ENCODE assay signal across 26 cellular contexts in the genomic region with DNA sequence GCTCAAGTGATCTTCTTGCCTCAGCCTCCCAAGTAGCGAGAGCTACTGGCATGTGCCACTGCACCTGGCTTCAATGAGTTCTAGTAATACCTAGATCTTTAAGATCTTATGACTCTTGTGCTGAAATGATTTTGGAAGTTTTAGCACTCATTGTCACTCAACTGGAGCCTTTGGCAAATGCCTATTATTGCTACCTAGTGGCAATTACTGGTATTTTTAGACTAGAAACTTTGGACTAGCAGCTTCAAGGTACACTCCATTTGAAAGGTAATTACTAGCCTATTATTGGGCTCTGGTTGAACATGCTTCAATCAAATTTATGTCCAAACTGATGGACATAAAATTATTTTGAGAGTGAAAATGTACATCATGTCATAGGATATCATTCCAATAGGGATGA.
DNase-seq lines count a peak whose midpoint lies in the region; ATAC-seq, FAIRE-seq and TF ChIP-seq lines count a peak whose summit lies in the region.
"Had no signal": no experiment of that assay in that cellular context is flagged by ENCODE, and none has a peak within 500 bp of the region (broad histone marks: within the 10 kb centered on the region; RNA-seq: fewer than 3 reads in every experiment).

No MANE protein-coding gene starts in this region.

- H3K27ac ChIP-seq in liver (ENCODE audit: low read depth in 1 of 2, low read length in 2 of 2) (no peak overlapping the region), HepG2 (ENCODE audit: extremely low read length, insufficient read depth, low read length) (no peak overlapping the region)
- H3K27ac ChIP-seq: BLaER1 treated with 17β-estradiol and CSF1 and Interleukin-3, amounts not matched to agents 10 nM and 100 nM; PC-9; SJSA1 had no signal

- DNase-seq in HepG2 (ENCODE audit: low spot score) (no peak), left lobe of liver (ENCODE audit: low spot score) (no peak), NCI-H1694 (lab: John Stamatoyannopoulos, UW) (no peak)
- DNase-seq in activated CD8-positive, alpha-beta memory T cell treated with anti-CD3 and anti-CD28 coated beads, Interleukin-2, amount 50 U/mL, for 48 hours = no peak
- DNase-seq in activated naive CD4-positive, alpha-beta T cell treated with anti-CD3 and anti-CD28 coated beads, Interleukin-2, amount 50 U/mL, for 16 hours = no peak
- DNase-seq: AML-193; CD4-positive, alpha-beta memory T cell; COR-L47; EL; GDM1; Karpas-422; MG63; NCI-H1105 treated with DMSO at 0.1 percent for 48 hours; NCI-H2029 treated with DMSO at 0.1 percent for 48 hours; NCI-H446 treated with DMSO at 0.1 percent for 48 hours; NCI-H526; NK-92 treated with Interleukin-12 subunit alpha and Interleukin-12 subunit beta, amount 100 ng/mL, for 24 hours; PC-9 had no signal

- no peak for TF ChIP-seq EP300 in HepG2 (IDR thresholded peaks at IDR 0.05; ENCODE audit: low read depth in 2 of 2, low read length in 2 of 2)
- TF ChIP-seq EP300 in HepG2 (CRISPR knock-in tag; IDR thresholded peaks at IDR 0.05; ENCODE audit: borderline replicate concordance) = no peak

- WGBS in liver = 89% methylated on average over 1 of the region's 1 CpG
- 11% methylated on average over 1 of the region's 1 CpG for WGBS in HepG2 (ENCODE audit: low lambda C conversion rate)

- H3K27me3 ChIP-seq in liver (ENCODE audit: control insufficient read depth in 4 of 4, insufficient read depth in 4 of 4, low read length in 3 of 4) (peaks cover 0 to 2% (median 0%) of the 10 kb centered on the region in 4 donors), HepG2 (ENCODE audit: control insufficient read depth in 1 of 2, insufficient read depth in 2 of 2, low read length in 2 of 2) (no peaks in the 10 kb centered on the region), Loucy (ENCODE audit: insufficient read depth, low read length, poor library complexity, severe bottlenecking) (no peaks in the 10 kb centered on the region)
- H3K27me3 ChIP-seq: BLaER1 treated with 17β-estradiol and CSF1 and Interleukin-3, amounts not matched to agents 10 nM and 100 nM had no signal

- CTCF ChIA-PET in HepG2 (lab: Yijun Ruan, JAX; ENCODE audit: low intra/inter-chr PET ratio, low total read pairs) = no interaction called here

- no peak for TF ChIP-seq POLR2A in HepG2 (IDR thresholded peaks at IDR 0.05; ENCODE audit: insufficient read depth in 1 of 2, low read depth in 2 of 2, low read length in 2 of 2)

- H3K36me3 ChIP-seq in liver (ENCODE audit: control insufficient read depth in 4 of 4, insufficient read depth in 3 of 4, low read depth in 1 of 4, low read length in 3 of 4) = no peaks in the 10 kb centered on the region
- no peaks in the 10 kb centered on the region for H3K36me3 ChIP-seq in HepG2 (replicated peaks in 1 of 2; ENCODE audit: control insufficient read depth in 1 of 2, insufficient read depth in 2 of 2, low read length in 2 of 2)
- H3K36me3 ChIP-seq in Loucy (ENCODE audit: insufficient read depth, low read length) = no peaks in the 10 kb centered on the region
- H3K36me3 ChIP-seq: BLaER1 treated with 17β-estradiol and CSF1 and Interleukin-3, amounts not matched to agents 10 nM and 100 nM; MG63; SJSA1 had no signal

- intact Hi-C loops in HepG2 (cut with micrococcal nuclease; ENCODE audit: unreplicated experiment) = no loop called here

- H2AFZ ChIP-seq in HepG2 (ENCODE audit: low read length) = no peak overlapping the region
- H2AFZ ChIP-seq in Loucy (ENCODE audit: low read length) = no peak overlapping the region
- H2AFZ ChIP-seq: PC-9 had no signal

- BruUV-seq in HepG2 (replicated peaks; lab: Mats Ljungman, UMichigan) = no TSS peak

- H3F3A ChIP-seq in Loucy (ENCODE audit: low read depth) = no peaks in the 10 kb centered on the region

- no peak for ATAC-seq in HepG2
- peak; percentile 53 for ATAC-seq in left lobe of liver
- ATAC-seq: Right ventricle myocardium inferior had no signal

- no peak for FAIRE-seq in HepG2 (lab: Jason Lieb, UNC)
- FAIRE-seq: A204.1, GM12891, H1 had no signal

- TF ChIP-seq RAD21 in liver (IDR thresholded peaks at IDR 0.05) = peak; percentile 24 to 26
- TF ChIP-seq RAD21 in HepG2 (CRISPR knock-in tag; IDR thresholded peaks at IDR 0.05) = no peak

- H3K79me2 ChIP-seq in HepG2 (ENCODE audit: insufficient read depth, low read length) (no peaks in the 10 kb centered on the region), Loucy (ENCODE audit: insufficient read depth, low read length) (no peaks in the 10 kb centered on the region)

- POLR2A ChIA-PET in HepG2 (lab: Yijun Ruan, JAX) = no interaction called here

- in situ Hi-C loops in HepG2 (cut with HindIII; ENCODE audit: extremely low pct_ligation_motif_present, low pct_unique_long_range_greater_than_20kb) = loop anchor here (25.0 kb wide), 1 partner anchor 289 kb away; no protein-coding TSS in a partner anchor

- H3K4me2 ChIP-seq in HepG2 (ENCODE audit: low read depth, low read length) (no peak overlapping the region), Loucy (ENCODE audit: low read depth, low read length, poor library complexity, severe bottlenecking) (no peak overlapping the region)
- H3K4me2 ChIP-seq: BLaER1 treated with 17β-estradiol and CSF1 and Interleukin-3, amounts not matched to agents 10 nM and 100 nM; PC-9 had no signal

- no peak for TF ChIP-seq CTCF in liver (IDR thresholded peaks at IDR 0.05; ENCODE audit: low read depth, low read length, missing input control)
- TF ChIP-seq CTCF in HepG2 (CRISPR knock-in tag; IDR thresholded peaks at IDR 0.05) = no peak
- peak; percentile 50 for TF ChIP-seq CTCF in Loucy (conservative IDR thresholded peaks at IDR 0.05; ENCODE audit: low read length)

- H3K9me2 ChIP-seq in Loucy (replicated peaks; ENCODE audit: low read depth, low read length) = no peaks in the 10 kb centered on the region

- no peaks in the 10 kb centered on the region for H4K20me1 ChIP-seq in HepG2 (ENCODE audit: insufficient read depth, low read length)
- no peaks in the 10 kb centered on the region for H4K20me1 ChIP-seq in Loucy (ENCODE audit: insufficient read depth, low read length, poor library complexity, severe bottlenecking)
- H4K20me1 ChIP-seq: BLaER1 treated with 17β-estradiol and CSF1 and Interleukin-3, amounts not matched to agents 10 nM and 100 nM had no signal

- H3K4me1 ChIP-seq in liver (ENCODE audit: control insufficient read depth in 4 of 4, insufficient read depth in 4 of 4, low read length in 3 of 4) (no peaks in the 10 kb centered on the region), HepG2 (ENCODE audit: insufficient read depth, low read length) (no peaks in the 10 kb centered on the region), Loucy (ENCODE audit: insufficient read depth, low read length, poor library complexity, severe bottlenecking) (no peaks in the 10 kb centered on the region)
- H3K4me1 ChIP-seq: BLaER1 treated with 17β-estradiol and CSF1 and Interleukin-3, amounts not matched to agents 10 nM and 100 nM; SJSA1 had no signal

- H3K9ac ChIP-seq in liver (ENCODE audit: low read depth in 1 of 2, low read length in 2 of 2) (no peak overlapping the region), HepG2 (ENCODE audit: insufficient read depth, low read depth, low read length) (no peak overlapping the region), Loucy (ENCODE audit: low read depth, low read length, poor library complexity, severe bottlenecking) (no peak overlapping the region)
- H3K9ac ChIP-seq: BLaER1 treated with 17β-estradiol and CSF1 and Interleukin-3, amounts not matched to agents 10 nM and 100 nM had no signal

- H3K4me3 ChIP-seq in liver (ENCODE audit: low read depth in 1 of 3, low read length in 3 of 3) = no peak overlapping the region
- H3K4me3 ChIP-seq in HepG2 (replicated peaks in 1 of 3; ENCODE audit: insufficient read depth in 1 of 3, low read depth in 2 of 3, low read length in 3 of 3) = no peak overlapping the region
- no peak overlapping the region for H3K4me3 ChIP-seq in Loucy (ENCODE audit: low read length, poor library complexity, severe bottlenecking)
- H3K4me3 ChIP-seq: BLaER1 treated with 17β-estradiol and CSF1 and Interleukin-3, amounts not matched to agents 10 nM and 100 nM; MG63; PC-9; SJSA1 had no signal

- no peaks in the 10 kb centered on the region for H3K9me3 ChIP-seq in liver (ENCODE audit: control insufficient read depth in 4 of 4, low read length in 3 of 4)
- no peaks in the 10 kb centered on the region for H3K9me3 ChIP-seq in HepG2 (ENCODE audit: low read length)
- H3K9me3 ChIP-seq in Loucy (ENCODE audit: insufficient read depth, low read depth, low read length) = no peaks in the 10 kb centered on the region
- H3K9me3 ChIP-seq: MG63, SJSA1 had no signal

TF ChIP-seq in liver, 16 proteins besides CTCF, POLR2A, EP300 and RAD21:
- TF ChIP-seq, protein P1, sequence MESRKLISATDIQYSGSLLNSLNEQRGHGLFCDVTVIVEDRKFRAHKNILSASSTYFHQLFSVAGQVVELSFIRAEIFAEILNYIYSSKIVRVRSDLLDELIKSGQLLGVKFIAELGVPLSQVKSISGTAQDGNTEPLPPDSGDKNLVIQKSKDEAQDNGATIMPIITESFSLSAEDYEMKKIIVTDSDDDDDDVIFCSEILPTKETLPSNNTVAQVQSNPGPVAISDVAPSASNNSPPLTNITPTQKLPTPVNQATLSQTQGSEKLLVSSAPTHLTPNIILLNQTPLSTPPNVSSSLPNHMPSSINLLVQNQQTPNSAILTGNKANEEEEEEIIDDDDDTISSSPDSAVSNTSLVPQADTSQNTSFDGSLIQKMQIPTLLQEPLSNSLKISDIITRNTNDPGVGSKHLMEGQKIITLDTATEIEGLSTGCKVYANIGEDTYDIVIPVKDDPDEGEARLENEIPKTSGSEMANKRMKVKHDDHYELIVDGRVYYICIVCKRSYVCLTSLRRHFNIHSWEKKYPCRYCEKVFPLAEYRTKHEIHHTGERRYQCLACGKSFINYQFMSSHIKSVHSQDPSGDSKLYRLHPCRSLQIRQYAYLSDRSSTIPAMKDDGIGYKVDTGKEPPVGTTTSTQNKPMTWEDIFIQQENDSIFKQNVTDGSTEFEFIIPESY (IDR thresholded peaks at IDR 0.05) = no peak
- no peak for TF ChIP-seq NR2F2 (IDR thresholded peaks at IDR 0.05)

TF ChIP-seq in HepG2, 621 proteins besides CTCF, POLR2A, EP300 and RAD21 (continues in another document):
- TF ChIP-seq ZNF234 (CRISPR knock-in tag; conservative IDR thresholded peaks at IDR 0.05) = no peak
- TF ChIP-seq ZNF761 (CRISPR knock-in tag; conservative IDR thresholded peaks at IDR 0.05) = no peak
- no peak for TF ChIP-seq FOSL2 (CRISPR knock-in tag; IDR thresholded peaks at IDR 0.05)
